5 cellular contexts compared by ENCODE assay signal in genomic region chr3:1477669-1478068, GRCh38.
"Had no signal": no experiment of that assay in that cellular context is flagged by ENCODE, and none has a peak within 500 bp of the region (broad histone marks: within the 10 kb centered on the region; RNA-seq: fewer than 3 reads in every experiment).

No MANE protein-coding gene starts in this region.

- H3K4me2 ChIP-seq: GM23338 had no signal

- H3K4me3 ChIP-seq: GM23338 had no signal

- H2AFZ ChIP-seq: GM23338 had no signal

- ATAC-seq: GM23338, HepG2 had no signal

- H3K27ac ChIP-seq: HL-60 had no signal

- DNase-seq: H9, HCEC 1CT had no signal
